10 cellular contexts compared by ENCODE assay signal in genomic region chr15:31308185-31308639, GRCh38. TPM values are rescaled to one million over a fixed set of nuclear protein-coding genes. Genes with fewer than 3 reads are reported as not detected.
A peak's percentile ranks its signal among the peaks of the same experiment; 100 is the strongest.
DNase-seq lines count a peak whose midpoint lies in the region; ATAC-seq and TF ChIP-seq lines count a peak whose summit lies in the region.
"Had no signal": no experiment of that assay in that cellular context is flagged by ENCODE, and none has a peak within 500 bp of the region (broad histone marks: within the 10 kb centered on the region; RNA-seq: fewer than 3 reads in every experiment).

No MANE protein-coding gene starts in this region.

- H3K27ac Mint-ChIP-seq in activated naive CD4-positive, alpha-beta T cell treated with anti-CD3 and anti-CD28 coated beads for 36 hours, result peak overlapping the region; percentile 24
- no peak overlapping the region for H3K27ac Mint-ChIP-seq in CD4-positive, alpha-beta T cell

- H3K4me3 Mint-ChIP-seq in activated naive CD4-positive, alpha-beta T cell treated with anti-CD3 and anti-CD28 coated beads for 36 hours, result no peak overlapping the region
- H3K4me3 Mint-ChIP-seq in CD4-positive, alpha-beta T cell, result no peak overlapping the region

- H3K27ac ChIP-seq in dorsolateral prefrontal cortex, result peak overlapping the region in 55 of 59 donors; percentile 58 to 99 (median 94)
- no peak overlapping the region for H3K27ac ChIP-seq in CD4-positive, alpha-beta T cell (ENCODE audit: low read depth, low read length)

- no peaks in the 10 kb centered on the region for H3K9me3 Mint-ChIP-seq in activated naive CD4-positive, alpha-beta T cell treated with anti-CD3 and anti-CD28 coated beads for 36 hours
- H3K9me3 Mint-ChIP-seq in CD4-positive, alpha-beta T cell, result no peaks in the 10 kb centered on the region

- no peaks in the 10 kb centered on the region for H3K36me3 Mint-ChIP-seq in activated naive CD4-positive, alpha-beta T cell treated with anti-CD3 and anti-CD28 coated beads for 36 hours (ENCODE audit: low read depth)
- H3K36me3 Mint-ChIP-seq in CD4-positive, alpha-beta T cell (ENCODE audit: low read depth), result no peaks in the 10 kb centered on the region

- intact Hi-C loops in activated naive CD4-positive, alpha-beta T cell treated with anti-CD3 and anti-CD28 coated beads for 36 hours (cut with micrococcal nuclease), result no loop called here
- intact Hi-C loops in dorsolateral prefrontal cortex (cut with DNase I), result no loop called here
- intact Hi-C loops in CD4-positive, alpha-beta T cell (cut with DNase I, micrococcal nuclease), result no loop called here

- peak; percentile 19 for DNase-seq in activated naive CD4-positive, alpha-beta T cell treated with anti-CD3 and anti-CD28 coated beads for 36 hours
- no peak for DNase-seq in activated naive CD4-positive, alpha-beta T cell treated with anti-CD3 and anti-CD28 coated beads, Interleukin-2, amount 50 U/mL, for 16 hours
- DNase-seq in dorsolateral prefrontal cortex, result peak in 1 of 10 donors; percentile 40
- no peak for DNase-seq in SK-N-DZ (ENCODE audit: low spot score)
- DNase-seq in SIG-M5 (lab: John Stamatoyannopoulos, UW), result no peak
- no peak for DNase-seq in CD4-positive, alpha-beta T cell
- DNase-seq in MV-4-11 (lab: John Stamatoyannopoulos, UW), result no peak
- DNase-seq: KG1 had no signal

- no peak overlapping the region for H3K4me3 ChIP-seq in dorsolateral prefrontal cortex

- no peak for TF ChIP-seq CTCF in dorsolateral prefrontal cortex (IDR thresholded peaks at IDR 0.05 in 54 of 56, conservative IDR thresholded peaks at IDR 0.05 in 2 of 56; ENCODE audit: low read depth in 1 of 56, partially characterized antibody in 56 of 56)
- no peak for TF ChIP-seq CTCF in CD4-positive, alpha-beta T cell (IDR thresholded peaks at IDR 0.05)

- peaks cover 25% of the 10 kb centered on the region for H3K4me1 Mint-ChIP-seq in activated naive CD4-positive, alpha-beta T cell treated with anti-CD3 and anti-CD28 coated beads for 36 hours (ENCODE audit: low read depth)
- H3K4me1 Mint-ChIP-seq in CD4-positive, alpha-beta T cell (ENCODE audit: low read depth), result peaks cover 52% of the 10 kb centered on the region

- peaks cover 2% of the 10 kb centered on the region for H3K9me3 ChIP-seq in CD4-positive, alpha-beta T cell (ENCODE audit: control insufficient read depth, low read length)

- H3K27me3 Mint-ChIP-seq in activated naive CD4-positive, alpha-beta T cell treated with anti-CD3 and anti-CD28 coated beads for 36 hours (ENCODE audit: low read depth), result no peaks in the 10 kb centered on the region
- peaks cover 5% of the 10 kb centered on the region for H3K27me3 Mint-ChIP-seq in CD4-positive, alpha-beta T cell

- ATAC-seq in HG03108 (IDR thresholded peaks at IDR 0.05; ENCODE audit: unreplicated experiment), result peak; percentile 56
- no peak for ATAC-seq in CD4-positive, alpha-beta T cell (ENCODE audit: poor library complexity)
- ATAC-seq: Right ventricle myocardium inferior had no signal

- CTCF ChIA-PET in activated naive CD4-positive, alpha-beta T cell treated with anti-CD3 and anti-CD28 coated beads for 36 hours (lab: Charles Lee), result interaction anchor here (1.4 kb wide), 1 partner anchor 30 kb away, joined by 3 read pairs; no protein-coding TSS in a partner anchor
- CTCF ChIA-PET in CD4-positive, alpha-beta T cell (lab: Charles Lee), result no interaction called here

- H3K27me3 ChIP-seq in dorsolateral prefrontal cortex, result no peaks in the 10 kb centered on the region
- H3K27me3 ChIP-seq in CD4-positive, alpha-beta T cell (ENCODE audit: control insufficient read depth, insufficient read depth, low read length), result no peaks in the 10 kb centered on the region

- POLR2A ChIA-PET in CD4-positive, alpha-beta T cell (lab: Charles Lee), result interaction anchor here (1.0 to 1.3 kb wide), 5 partner anchors 12 to 180 kb away, joined by 3 to 6 read pairs (median 3); partner anchors contain the start of gene KLF13

RNA-seq across cellular contexts. Expression of gene KLF13, which starts 18.4 kb away (rescaled TPM):
- total RNA-seq in activated naive CD4-positive, alpha-beta T cell treated with anti-CD3 and anti-CD28 coated beads for 36 hours, result 100 to 1,000 TPM; 115 to 121 TPM
- 100 to 1,000 TPM in 101 of 120 experiments, 10 to 100 TPM in 19; 73.4 to 179 (median 116) TPM for total RNA-seq in dorsolateral prefrontal cortex
- 65.3 and 76.1 TPM in 2 replicates for polyA plus RNA-seq in SK-N-DZ (2014; cell fraction: cytosol; rRNA removed)
- polyA plus RNA-seq in SK-N-DZ (2014; cell fraction: nucleus; rRNA removed), result 26.8 and 37.7 TPM in 2 replicates
- total RNA-seq in CD4-positive, alpha-beta T cell, result 100 to 1,000 TPM; 284 to 308 TPM
